ENCODE assay signal across 21 cellular contexts in genomic region chr11:116059909-116060308, GRCh38.
A peak's percentile ranks its signal among the peaks of the same experiment; 100 is the strongest.
DNase-seq lines count a peak whose midpoint lies in the region; FAIRE-seq and TF ChIP-seq lines count a peak whose summit lies in the region.
"Had no signal": no experiment of that assay in that cellular context is flagged by ENCODE, and none has a peak within 500 bp of the region (broad histone marks: within the 10 kb centered on the region; RNA-seq: fewer than 3 reads in every experiment).

No MANE protein-coding gene starts in this region.

- no peaks in the 10 kb centered on the region for H3K4me1 Mint-ChIP-seq in Caco-2 (ENCODE audit: low read depth, unreplicated experiment)
- H3K4me1 Mint-ChIP-seq: T-cell had no signal

- H3K4me1 ChIP-seq in small intestine (ENCODE audit: control insufficient read depth in 2 of 2, insufficient read depth in 1 of 2, low read depth in 1 of 2, low read length in 1 of 2) (no peaks in the 10 kb centered on the region), Caco-2 (no peaks in the 10 kb centered on the region)
- H3K4me1 ChIP-seq: Peyer's patch had no signal

- DNase-seq in DMS53 (lab: John Stamatoyannopoulos, UW): peak; percentile 79
- peak; percentile 35 for DNase-seq in H7
- peak; percentile 19 for DNase-seq in NCI-H526 treated with DMSO at 0.1 percent for 48 hours (lab: John Stamatoyannopoulos, UW)
- DNase-seq in left kidney (ENCODE audit: low read depth, low spot score): peak; percentile 79
- no peak for DNase-seq in small intestine
- no peak for DNase-seq in GM03348 (ENCODE audit: low spot score)
- no peak for DNase-seq in Caco-2
- DNase-seq: BE2C, DND-41, GM23248, Karpas-422, MV-4-11, NCI-H1105 treated with DMSO at 0.1 percent for 48 hours, NCI-H1694 treated with DMSO at 0.1 percent for 48 hours, NCI-H2081 treated with DMSO at 0.1 percent for 48 hours, NCI-H226, NCI-H524 treated with DMSO at 0.1 percent for 48 hours, Peyer's patch, T-cell had no signal

- POLR2A ChIA-PET in Caco-2 (lab: Charles Lee): no interaction called here

- TF ChIP-seq CTCF in Caco-2 (IDR thresholded peaks at IDR 0.05; ENCODE audit: insufficient read depth in 1 of 2, low read depth in 1 of 2, low read length in 1 of 2, severe bottlenecking in 1 of 2, unreplicated experiment in 1 of 2): no peak

- H3K27me3 Mint-ChIP-seq in Caco-2 (ENCODE audit: insufficient read depth, unreplicated experiment): peaks cover 39% of the 10 kb centered on the region

- intact Hi-C loops in Caco-2 (cut with micrococcal nuclease; ENCODE audit: unreplicated experiment): loop anchor here (10.0 kb wide), 1 partner anchor 215 kb away; no protein-coding TSS in a partner anchor

- no peak overlapping the region for H3K4me3 Mint-ChIP-seq in Caco-2 (ENCODE audit: unreplicated experiment)
- H3K4me3 Mint-ChIP-seq: T-cell; T-helper 2 cell treated with Interferon-gamma antibody and Interleukin-4, amounts not matched to agents 5 μg/mL and 100 μg/mL, for 36 hours had no signal

- H3K9me3 Mint-ChIP-seq in Caco-2 (ENCODE audit: unreplicated experiment): no peaks in the 10 kb centered on the region
- H3K9me3 Mint-ChIP-seq: T-helper 2 cell treated with Interferon-gamma antibody and Interleukin-4, amounts not matched to agents 5 μg/mL and 100 μg/mL, for 36 hours had no signal

- H3K9me3 ChIP-seq in small intestine (ENCODE audit: control insufficient read depth, low read depth) (no peaks in the 10 kb centered on the region), Caco-2 (no peaks in the 10 kb centered on the region)
- H3K9me3 ChIP-seq: BE2C, Peyer's patch had no signal

- H3K27me3 ChIP-seq in H7 (ENCODE audit: control insufficient read depth, insufficient read depth, low read length) (no peaks in the 10 kb centered on the region; the same call in 1 of the 2 replicates), small intestine (ENCODE audit: control insufficient read depth in 2 of 2, insufficient read depth in 2 of 2, low read length in 2 of 2) (no peaks in the 10 kb centered on the region), Caco-2 (replicated peaks; ENCODE audit: control insufficient read depth, insufficient read depth, low read length) (0 out of 2 replicates have a peak, but pooled peaks cover 3% of the 10 kb centered on the region)
- H3K27me3 ChIP-seq: BE2C, Peyer's patch had no signal

- CTCF ChIA-PET in Caco-2 (lab: Charles Lee): no interaction called here

- H3K27ac ChIP-seq in small intestine (ENCODE audit: low read depth in 1 of 2, low read length in 1 of 2): no peak overlapping the region
- H3K27ac ChIP-seq: GM23248, Peyer's patch had no signal

- WGBS in small intestine, 3 donors: 81 to 93% (median 87%) methylated on average over 2 of the region's 2 CpGs

- BruUV-seq in Caco-2 (replicated peaks; lab: Mats Ljungman, UMichigan): no TSS peak

- H3K4me3 ChIP-seq in H7 (ENCODE audit: insufficient read depth, low read depth, low read length): no peak overlapping the region
- no peak overlapping the region for H3K4me3 ChIP-seq in small intestine (ENCODE audit: low read depth in 1 of 2, low read length in 2 of 2)
- no peak overlapping the region for H3K4me3 ChIP-seq in Caco-2 (ENCODE audit: low read depth, low read length)
- H3K4me3 ChIP-seq: GM23248, Peyer's patch had no signal

- no peak overlapping the region for H3K27ac Mint-ChIP-seq in Caco-2 (ENCODE audit: unreplicated experiment)
- H3K27ac Mint-ChIP-seq: T-cell; T-helper 2 cell treated with Interferon-gamma antibody and Interleukin-4, amounts not matched to agents 5 μg/mL and 100 μg/mL, for 36 hours had no signal

- H3K36me3 ChIP-seq in H7 (replicated peaks; ENCODE audit: control insufficient read depth, insufficient read depth, low read length): no peaks in the 10 kb centered on the region
- no peaks in the 10 kb centered on the region for H3K36me3 ChIP-seq in small intestine (ENCODE audit: control insufficient read depth in 2 of 2, insufficient read depth in 2 of 2, low read length in 2 of 2)
- no peaks in the 10 kb centered on the region for H3K36me3 ChIP-seq in Caco-2 (ENCODE audit: control insufficient read depth, insufficient read depth, low read length)
- H3K36me3 ChIP-seq: BE2C, Peyer's patch had no signal

- no peak for FAIRE-seq in small intestine (lab: Jason Lieb, UNC)
- FAIRE-seq: GM12891 had no signal

- H3K36me3 Mint-ChIP-seq in Caco-2 (ENCODE audit: insufficient read depth, unreplicated experiment): no peaks in the 10 kb centered on the region
- H3K36me3 Mint-ChIP-seq: T-cell had no signal

Comparison
In these comparisons a context has a peak if more than half of its experiments do, and no peak if none do; other contexts are left out.
1. DNase-seq: peak in DMS53 (single experiment), H7 (single experiment), NCI-H526 treated with DMSO at 0.1 percent for 48 hours (single experiment) and left kidney (single experiment); none in small intestine (single experiment), GM03348 (single experiment) and Caco-2 (0 of 2).